ENCODE assay signal across 1 cellular context in the genomic region with DNA sequence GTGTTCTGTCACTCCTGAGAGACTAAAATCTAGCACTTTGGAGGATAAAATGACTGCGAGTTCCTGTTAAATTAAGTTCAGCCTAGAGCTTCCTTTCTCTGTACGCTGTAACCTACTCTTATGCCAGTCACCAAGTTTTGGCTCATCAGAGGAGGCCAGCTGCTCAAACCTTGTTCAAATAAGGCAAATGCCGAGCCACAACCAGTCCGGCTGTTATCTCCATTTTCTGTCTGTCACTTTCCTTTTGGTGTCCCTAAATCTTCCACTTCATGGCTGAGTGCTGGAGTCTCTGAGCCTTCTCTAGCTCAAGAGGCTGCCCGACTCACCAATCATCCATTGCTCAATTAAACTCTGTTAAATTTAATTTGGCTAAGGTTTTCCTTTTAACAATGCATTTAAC.
TF ChIP-seq lines count a peak whose summit lies in the region.

No MANE protein-coding gene starts in this region.

TF ChIP-seq in IMR-90, 13 proteins besides CTCF, POLR2A, EP300 and RAD21 (continued from another document):
- TF ChIP-seq, protein P1, sequence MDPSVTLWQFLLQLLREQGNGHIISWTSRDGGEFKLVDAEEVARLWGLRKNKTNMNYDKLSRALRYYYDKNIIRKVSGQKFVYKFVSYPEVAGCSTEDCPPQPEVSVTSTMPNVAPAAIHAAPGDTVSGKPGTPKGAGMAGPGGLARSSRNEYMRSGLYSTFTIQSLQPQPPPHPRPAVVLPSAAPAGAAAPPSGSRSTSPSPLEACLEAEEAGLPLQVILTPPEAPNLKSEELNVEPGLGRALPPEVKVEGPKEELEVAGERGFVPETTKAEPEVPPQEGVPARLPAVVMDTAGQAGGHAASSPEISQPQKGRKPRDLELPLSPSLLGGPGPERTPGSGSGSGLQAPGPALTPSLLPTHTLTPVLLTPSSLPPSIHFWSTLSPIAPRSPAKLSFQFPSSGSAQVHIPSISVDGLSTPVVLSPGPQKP (IDR thresholded peaks at IDR 0.05; ENCODE audit: borderline replicate concordance, low read depth, low read length), result no peak
- TF ChIP-seq RFX5 (IDR thresholded peaks at IDR 0.05; ENCODE audit: low read depth, low read length), result no peak
- TF ChIP-seq MAZ (IDR thresholded peaks at IDR 0.05; ENCODE audit: borderline replicate concordance, low read depth, low read length), result no peak
- no peak for TF ChIP-seq BHLHE40 (IDR thresholded peaks at IDR 0.05; ENCODE audit: low read depth, low read length)
- TF ChIP-seq FOS (IDR thresholded peaks at IDR 0.05; ENCODE audit: low read depth, low read length), result no peak
- no peak for TF ChIP-seq RCOR1 (IDR thresholded peaks at IDR 0.05; ENCODE audit: insufficient replicate concordance, low read length)
- TF ChIP-seq MAFK (IDR thresholded peaks at IDR 0.05; ENCODE audit: low read depth, low read length), result no peak
- TF ChIP-seq CEBPB (IDR thresholded peaks at IDR 0.05; ENCODE audit: low read depth, low read length), result no peak
- TF ChIP-seq NFE2L2 (IDR thresholded peaks at IDR 0.05; ENCODE audit: low read depth, low read length), result no peak
- no peak for TF ChIP-seq CHD1 (IDR thresholded peaks at IDR 0.05; ENCODE audit: low read depth, low read length)
